Comparison of ENCODE assay signal across 8 cellular contexts in genomic region chr19:44914436-44915206, GRCh38. TPM values are rescaled to one million over a fixed set of nuclear protein-coding genes. Genes with fewer than 3 reads are reported as not detected.
DNase-seq lines count a peak whose midpoint lies in the region; ATAC-seq and TF ChIP-seq lines count a peak whose summit lies in the region.
"Not testable (repeated sequence)": the region's sequence is repeated elsewhere in the genome, so short reads cannot be mapped to it uniquely, and the experiment has no call there.

TSS of gene APOC1 (plus strand) at chr19:44914608. CDS start at chr19:44914892, 284 bp downstream.

- POLR2A ChIA-PET in CD8-positive, alpha-beta memory T cell (lab: Charles Lee) = not testable (repeated sequence)

- WGBS in HUES64 = 2% methylated on average over 23 of the region's 28 CpGs
- WGBS in mesodermal cell (ENCODE audit: insufficient coverage in 2 of 2), 2 experiments = 3 to 4% methylated on average over 12 to 16 of the region's 28 CpGs

- TF ChIP-seq CTCF in endothelial cell (IDR thresholded peaks at IDR 0.05; ENCODE audit: unreplicated experiment) = not testable (repeated sequence)

- not testable (repeated sequence) for H3K4me1 Mint-ChIP-seq in CD8-positive, alpha-beta memory T cell; endothelial cell (ENCODE audit: unreplicated experiment)

- H3K9me3 ChIP-seq in CD8-positive, alpha-beta memory T cell (ENCODE audit: low read length); HUES64 (ENCODE audit: insufficient read depth, low read depth, low read length); NT2/D1 (ENCODE audit: insufficient read depth, low read length); mesodermal cell (ENCODE audit: control insufficient read depth, low read length): not testable (repeated sequence)

- H3K27me3 ChIP-seq in CD8-positive, alpha-beta memory T cell (ENCODE audit: insufficient read depth, low read length, poor library complexity, severe bottlenecking); HUES64 (ENCODE audit: insufficient read depth, low read length); NT2/D1 (ENCODE audit: insufficient read depth, insufficient read length): not testable (repeated sequence)

- peak; percentile 96 for ATAC-seq in GM21447 (IDR thresholded peaks at IDR 0.05; ENCODE audit: unreplicated experiment)

- peak within 1 kb of the TSS; percentile 60 for H3K27ac ChIP-seq in CD8-positive, alpha-beta memory T cell (ENCODE audit: low read depth, low read length)
- peak within 1 kb of the TSS; percentile 80 for H3K27ac ChIP-seq in HUES64 (ENCODE audit: low read depth, low read length)
- H3K27ac ChIP-seq in mesodermal cell (ENCODE audit: low read depth, low read length, severe bottlenecking) = peak within 1 kb of the TSS; percentile 91

- H3K4me3 ChIP-seq in CD8-positive, alpha-beta memory T cell (ENCODE audit: low read length) = peak within 1 kb of the TSS; percentile 66
- H3K4me3 ChIP-seq in HUES64 (ENCODE audit: low read length) (peak within 1 kb of the TSS; percentile 60), NT2/D1 (ENCODE audit: insufficient read length, low read depth) (peak within 1 kb of the TSS; percentile 64), mesodermal cell (ENCODE audit: extremely low read depth, insufficient read depth, low read length, poor library complexity, severe bottlenecking) (peak within 1 kb of the TSS; percentile 46)

- H3K9me3 Mint-ChIP-seq in CD8-positive, alpha-beta memory T cell; endothelial cell (ENCODE audit: unreplicated experiment): not testable (repeated sequence)

- H3K36me3 ChIP-seq in CD8-positive, alpha-beta memory T cell (ENCODE audit: insufficient read depth, low read length); HUES64 (ENCODE audit: insufficient read depth, low read length); NT2/D1 (ENCODE audit: insufficient read depth, insufficient read length, low read length); mesodermal cell (ENCODE audit: control insufficient read depth, insufficient read depth, low read length): not testable (repeated sequence)

- H3K27ac Mint-ChIP-seq in CD8-positive, alpha-beta memory T cell = peak within 1 kb of the TSS in 5 of 8 donors; percentile 27 to 94 (median 57)
- H3K27ac Mint-ChIP-seq in endothelial cell (ENCODE audit: unreplicated experiment) = peak within 1 kb of the TSS; percentile 42

- peaks cover 22 to 34% of the 10 kb centered on the region in 2 donors for H3K27me3 Mint-ChIP-seq in CD8-positive, alpha-beta memory T cell
- H3K27me3 Mint-ChIP-seq in endothelial cell (ENCODE audit: unreplicated experiment) = peaks cover 12% of the 10 kb centered on the region

- CTCF ChIA-PET in CD8-positive, alpha-beta memory T cell (lab: Charles Lee) = interaction anchor here (1.3 to 3.2 kb wide), 2 partner anchors 11 to 68 kb away, joined by 3 to 11 read pairs; partner anchors contain the start of gene NECTIN2

- not testable (repeated sequence) for H3K36me3 Mint-ChIP-seq in CD8-positive, alpha-beta memory T cell; endothelial cell (ENCODE audit: low read depth, unreplicated experiment)

- H3K4me3 Mint-ChIP-seq in CD8-positive, alpha-beta memory T cell = peak within 1 kb of the TSS; percentile 55 to 93 (median 87)
- peak within 1 kb of the TSS; percentile 94 for H3K4me3 Mint-ChIP-seq in endothelial cell (ENCODE audit: unreplicated experiment)

- DNase-seq in CD8-positive, alpha-beta memory T cell = peak; percentile 48 to 80 (median 68)
- DNase-seq in NT2/D1 (ENCODE audit: low read depth, low spot score) = peak; percentile 81
- peak; percentile 46 for DNase-seq in activated CD8-positive, alpha-beta memory T cell treated with anti-CD3 and anti-CD28 coated beads, Interleukin-2, amount 50 U/mL, for 24 hours (ENCODE audit: extremely low read depth)
- peak; percentile 84 for DNase-seq in endothelial cell (ENCODE audit: low spot score)
- peak; percentile 44 for DNase-seq in stimulated activated CD8-positive, alpha-beta memory T cell treated with anti-CD3 and anti-CD28 coated beads, Interleukin-12 subunit alpha, Interleukin-12 subunit beta, amount 100 ng/mL, for 24 hours (ENCODE audit: extremely low read depth)

- not testable (repeated sequence) for H3K4me1 ChIP-seq in CD8-positive, alpha-beta memory T cell (ENCODE audit: insufficient read depth, low read length); NT2/D1 (ENCODE audit: insufficient read depth, insufficient read length)
- H3K4me1 ChIP-seq in HUES64 (ENCODE audit: insufficient read depth, low read length) = peaks cover 12% of the 10 kb centered on the region; the same call in 1 of the 2 replicates
- H3K4me1 ChIP-seq in mesodermal cell (ENCODE audit: control insufficient read depth, insufficient read depth, low read length, poor library complexity, severe bottlenecking) = peaks cover 22% of the 10 kb centered on the region

- peak within 1 kb of the TSS; percentile 72 for H3K9ac ChIP-seq in HUES64 (ENCODE audit: low read depth, low read length)
- H3K9ac ChIP-seq in NT2/D1 (ENCODE audit: insufficient read length, low read depth) = peak within 1 kb of the TSS; percentile 90

RNA-seq across cellular contexts. Expression of gene APOC1, which starts in this region (rescaled TPM):
- total RNA-seq in CD8-positive, alpha-beta memory T cell = 1 to 10 TPM; 4.6 to 5.7 TPM
- not detected for polyA plus RNA-seq in CD8-positive, alpha-beta memory T cell
- polyA plus RNA-seq in HUES64 (2013, experiment 1 of 2) = 64.5 TPM
- polyA plus RNA-seq in HUES64 (2013, experiment 2 of 2) = 68.9 TPM
- 44.8 TPM for total RNA-seq in endothelial cell (ENCODE audit: unreplicated experiment)
- 58.2 TPM for polyA plus RNA-seq in mesodermal cell (2013, experiment 1 of 2)
- polyA plus RNA-seq in mesodermal cell (2013, experiment 2 of 2) = 52.9 TPM

Comparison
In these comparisons a context has a peak if more than half of its experiments do, and no peak if none do; other contexts are left out.
1. Peak in every context shown above with its lines: DNase-seq, ATAC-seq, H3K4me3 ChIP-seq and H3K27ac ChIP-seq.